Comparison of ENCODE assay signal across 9 cellular contexts in the genomic region with DNA sequence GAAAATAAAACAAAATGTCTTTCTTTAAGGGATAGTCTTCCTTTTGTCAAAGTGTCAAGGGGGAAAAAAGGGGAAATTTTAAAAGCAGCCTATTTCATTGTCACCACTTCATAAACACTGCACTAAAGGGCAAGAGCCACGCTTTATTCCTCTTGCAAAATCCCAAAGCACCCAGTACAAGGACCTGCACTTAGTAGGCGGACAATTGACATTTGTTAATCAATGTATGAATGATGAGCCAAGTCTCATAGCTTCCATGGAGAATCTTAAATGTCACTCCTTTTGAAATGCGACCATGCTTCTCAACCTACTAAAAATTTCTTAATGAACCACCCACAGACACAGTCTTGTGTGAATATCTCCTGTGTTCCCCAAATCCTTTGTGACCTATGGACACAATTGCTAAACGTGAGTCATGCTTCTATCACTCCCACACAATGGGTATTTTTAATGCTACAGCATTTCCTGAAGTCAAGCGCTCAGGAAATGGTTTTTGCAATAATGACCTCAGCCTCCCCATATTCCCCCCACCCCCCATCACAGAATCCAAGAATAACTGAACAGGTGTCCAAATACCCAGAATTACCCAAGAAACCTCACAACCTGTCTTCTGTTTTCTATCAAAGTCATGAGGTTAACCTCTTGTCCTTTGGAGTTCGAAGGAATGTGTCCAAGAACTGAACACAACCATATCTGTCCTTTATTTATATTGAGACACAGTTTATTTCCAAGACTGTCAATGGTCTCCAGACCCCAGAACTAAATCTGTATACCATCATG.
DNase-seq lines count a peak whose midpoint lies in the region; ATAC-seq and TF ChIP-seq lines count a peak whose summit lies in the region.
"Had no signal": no experiment of that assay in that cellular context is flagged by ENCODE, and none has a peak within 500 bp of the region (broad histone marks: within the 10 kb centered on the region; RNA-seq: fewer than 3 reads in every experiment).

No MANE protein-coding gene starts in this region.

- H3F3A ChIP-seq in DOHH2 (ENCODE audit: control insufficient read depth, insufficient read depth): no peaks in the 10 kb centered on the region

- H3K4me1 ChIP-seq in DOHH2 (ENCODE audit: control insufficient read depth, low read length) (peaks cover 41% of the 10 kb centered on the region), right lobe of liver (peaks cover 0 to 14% (median 6%) of the 10 kb centered on the region in 4 donors), Karpas-422 (ENCODE audit: low read length) (no peaks in the 10 kb centered on the region)

- H3K9me3 ChIP-seq in DOHH2 (ENCODE audit: control insufficient read depth, insufficient read depth, low read length): no peaks in the 10 kb centered on the region
- no peaks in the 10 kb centered on the region for H3K9me3 ChIP-seq in right lobe of liver
- no peaks in the 10 kb centered on the region for H3K9me3 ChIP-seq in Karpas-422 (ENCODE audit: low read length)
- H3K9me3 ChIP-seq: neutrophil had no signal

- H3K9me3 Mint-ChIP-seq in activated naive CD8-positive, alpha-beta T cell treated with anti-CD3 and anti-CD28 coated beads for 36 hours: peaks cover 7% of the 10 kb centered on the region

- DNase-seq in Kasumi-1 (lab: John Stamatoyannopoulos, UW): peak; percentile 78 to 85
- DNase-seq in activated naive CD8-positive, alpha-beta T cell treated with anti-CD3 and anti-CD28 coated beads for 36 hours: no peak
- no peak for DNase-seq in right lobe of liver
- DNase-seq in superior temporal gyrus (ENCODE audit: extremely low spot score): no peak
- DNase-seq in Karpas-422: no peak
- DNase-seq in NCI-H1694 (lab: John Stamatoyannopoulos, UW): no peak

- H3K27me3 ChIP-seq in DOHH2 (ENCODE audit: control insufficient read depth, low read length): no peaks in the 10 kb centered on the region
- no peaks in the 10 kb centered on the region for H3K27me3 ChIP-seq in right lobe of liver
- H3K27me3 ChIP-seq in Karpas-422 (ENCODE audit: low read length): no peaks in the 10 kb centered on the region

- no peaks in the 10 kb centered on the region for H3K36me3 ChIP-seq in DOHH2 (ENCODE audit: control insufficient read depth, low read length)
- no peaks in the 10 kb centered on the region for H3K36me3 ChIP-seq in right lobe of liver
- H3K36me3 ChIP-seq in Karpas-422 (ENCODE audit: insufficient read depth, low read length): no peaks in the 10 kb centered on the region
- H3K36me3 ChIP-seq: neutrophil had no signal

- H3K79me2 ChIP-seq in DOHH2 (ENCODE audit: control insufficient read depth, low read length): no peaks in the 10 kb centered on the region
- H3K79me2 ChIP-seq in Karpas-422 (ENCODE audit: low read length): no peaks in the 10 kb centered on the region

- H3K4me1 Mint-ChIP-seq in activated naive CD8-positive, alpha-beta T cell treated with anti-CD3 and anti-CD28 coated beads for 36 hours: peaks cover 45% of the 10 kb centered on the region

- peak overlapping the region; percentile 90 for H3K27ac Mint-ChIP-seq in activated naive CD8-positive, alpha-beta T cell treated with anti-CD3 and anti-CD28 coated beads for 36 hours

- H3K4me3 ChIP-seq in DOHH2 (ENCODE audit: low read length) (peak overlapping the region; percentile 15; the same call in 1 of the 2 replicates), right lobe of liver (no peak overlapping the region), Karpas-422 (ENCODE audit: low read length) (no peak overlapping the region)

- peak overlapping the region; percentile 52 for H3K4me2 ChIP-seq in DOHH2 (ENCODE audit: low read length)
- H3K4me2 ChIP-seq in Karpas-422 (ENCODE audit: low read depth, low read length, poor library complexity, severe bottlenecking): no peak overlapping the region

- peaks cover 17% of the 10 kb centered on the region for H3K36me3 Mint-ChIP-seq in activated naive CD8-positive, alpha-beta T cell treated with anti-CD3 and anti-CD28 coated beads for 36 hours

- ATAC-seq in GM21390 (IDR thresholded peaks at IDR 0.05; ENCODE audit: unreplicated experiment) (peak; percentile 50), right lobe of liver (peak; percentile 33 to 88 (median 54))

- peak overlapping the region; percentile 12 for H3K4me3 Mint-ChIP-seq in activated naive CD8-positive, alpha-beta T cell treated with anti-CD3 and anti-CD28 coated beads for 36 hours

- H3K27me3 Mint-ChIP-seq in activated naive CD8-positive, alpha-beta T cell treated with anti-CD3 and anti-CD28 coated beads for 36 hours: no peaks in the 10 kb centered on the region

- intact Hi-C loops in right lobe of liver (cut with DNase I): no loop called here

- peak; percentile 19 for TF ChIP-seq POLR2A in right lobe of liver (IDR thresholded peaks at IDR 0.05)

- H3K9ac ChIP-seq in Karpas-422 (ENCODE audit: low read length): no peak overlapping the region

- H4K20me1 ChIP-seq in DOHH2 (ENCODE audit: control insufficient read depth, insufficient read depth, low read depth, low read length) (no peaks in the 10 kb centered on the region), Karpas-422 (ENCODE audit: insufficient read depth, low read depth, low read length) (no peaks in the 10 kb centered on the region)

- TF ChIP-seq CTCF in DOHH2 (IDR thresholded peaks at IDR 0.05; ENCODE audit: low read depth, low read length, poor library complexity, severe bottlenecking) (no peak), right lobe of liver (IDR thresholded peaks at IDR 0.05) (no peak)

- H3K9me2 ChIP-seq in DOHH2 (replicated peaks; ENCODE audit: control insufficient read depth, low read length): no peaks in the 10 kb centered on the region
- no peaks in the 10 kb centered on the region for H3K9me2 ChIP-seq in Karpas-422 (replicated peaks; ENCODE audit: insufficient read depth, low read length)

- H2AFZ ChIP-seq in Karpas-422 (ENCODE audit: low read length): no peak overlapping the region

- WGBS in right lobe of liver (ENCODE audit: insufficient coverage, low coverage, low lambda C conversion rate, missing lambda C conversion rate): 40% methylated on average over 6 of the region's 6 CpGs

- no peak overlapping the region for H3K27ac ChIP-seq in DOHH2 (ENCODE audit: low read depth, low read length)
- H3K27ac ChIP-seq in right lobe of liver: peak overlapping the region in 1 of 3 donors; percentile 69
- no peak overlapping the region for H3K27ac ChIP-seq in Karpas-422 (ENCODE audit: low read length)
- H3K27ac ChIP-seq: neutrophil had no signal

Comparison
In these comparisons a context has a peak if more than half of its experiments do, and no peak if none do; other contexts are left out.
1. DNase-seq: peak in Kasumi-1 (2 of 2); none in activated naive CD8-positive, alpha-beta T cell treated with anti-CD3 and anti-CD28 coated beads for 36 hours (single experiment), right lobe of liver (0 of 3), superior temporal gyrus (single experiment), Karpas-422 (single experiment) and NCI-H1694 (single experiment).